In genomic region chr19:16891696-16892382, GRCh38 we compare ENCODE assay signal across 1 cellular context.
TF ChIP-seq lines count a peak whose summit lies in the region.

No MANE protein-coding gene starts in this region.

TF ChIP-seq in HepG2, 621 proteins besides CTCF, POLR2A, EP300 and RAD21:
- TF ChIP-seq SOX5 (CRISPR knock-in tag; IDR thresholded peaks at IDR 0.05; ENCODE audit: borderline replicate concordance) (peak; percentile 51; the same call in 1 of the 2 replicates), SOX13 (IDR thresholded peaks at IDR 0.05) (no peak), SOX13 (CRISPR knock-in tag; conservative IDR thresholded peaks at IDR 0.05 in 1 of 2, IDR thresholded peaks at IDR 0.05 in 1 of 2) (peak in 1 of 2 experiments; percentile 67; a peak in 2 of 4 replicates), SOX6 (IDR thresholded peaks at IDR 0.05) (no peak), SOX6 (CRISPR knock-in tag; IDR thresholded peaks at IDR 0.05) (peak; percentile 52), ZNF512B (CRISPR knock-in tag; IDR thresholded peaks at IDR 0.05; ENCODE audit: borderline replicate concordance) (no peak), HNRNPL (IDR thresholded peaks at IDR 0.05; ENCODE audit: low read depth, low read length) (0 out of 2 replicates have a peak, but pooled peaks have one; percentile 50), ARID2 (CRISPR knock-in tag; IDR thresholded peaks at IDR 0.05; ENCODE audit: borderline replicate concordance) (no peak), IRF1 (CRISPR knock-in tag; IDR thresholded peaks at IDR 0.05; ENCODE audit: low read depth) (no peak)
